11 cellular contexts compared by ENCODE assay signal in the genomic region with DNA sequence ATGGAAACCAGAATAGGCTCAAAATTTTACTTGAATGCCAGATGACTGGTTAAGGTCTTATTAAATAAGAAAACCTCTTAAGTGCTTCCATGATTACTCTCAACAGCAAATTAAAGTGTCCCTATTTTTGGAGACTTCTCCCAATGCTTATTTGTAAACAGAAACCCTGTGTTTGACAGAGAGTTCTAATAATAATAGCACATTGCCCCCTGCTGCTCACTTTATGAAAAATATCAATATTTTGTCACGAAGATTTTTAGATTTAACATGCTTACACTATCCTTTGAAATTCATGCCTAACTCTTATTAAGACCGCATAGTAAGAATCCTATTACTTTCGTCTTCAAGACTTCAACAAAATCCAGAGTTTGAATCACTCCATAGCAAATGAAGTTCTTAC.
A peak's percentile ranks its signal among the peaks of the same experiment; 100 is the strongest.
DNase-seq lines count a peak whose midpoint lies in the region; ATAC-seq, FAIRE-seq and TF ChIP-seq lines count a peak whose summit lies in the region.
"Had no signal": no experiment of that assay in that cellular context is flagged by ENCODE, and none has a peak within 500 bp of the region (broad histone marks: within the 10 kb centered on the region; RNA-seq: fewer than 3 reads in every experiment).

No MANE protein-coding gene starts in this region.

- DNase-seq in NCI-H510A treated with DMSO at 0.1 percent for 48 hours (lab: John Stamatoyannopoulos, UW), result peak; percentile 6
- no peak for DNase-seq in NCI-H510A (lab: John Stamatoyannopoulos, UW)
- DNase-seq in NCI-H446 treated with DMSO at 0.1 percent for 48 hours (lab: John Stamatoyannopoulos, UW), result peak; percentile 36
- no peak for DNase-seq in retinal pigment epithelial cell (ENCODE audit: low read depth)
- no peak for DNase-seq in left lobe of liver (ENCODE audit: low spot score)
- DNase-seq: NCI-H524 treated with DMSO at 0.1 percent for 48 hours had no signal

- TF ChIP-seq CTCF in retinal pigment epithelial cell (conservative IDR thresholded peaks at IDR 0.05; ENCODE audit: low read depth, low read length), result peak; percentile 27

- FAIRE-seq in endometrium (lab: Jason Lieb, UNC), result peak; percentile 82
- FAIRE-seq: H1, keratinocyte had no signal

- ATAC-seq in GM19023 (IDR thresholded peaks at IDR 0.05; ENCODE audit: unreplicated experiment) (no peak), GM18498 (IDR thresholded peaks at IDR 0.05; ENCODE audit: unreplicated experiment) (no peak), left lobe of liver (no peak)

- H3K4me3 ChIP-seq in retinal pigment epithelial cell (ENCODE audit: low read length), result no peak overlapping the region

Comparison
In these comparisons a context has a peak if more than half of its experiments do, and no peak if none do; other contexts are left out.
1. DNase-seq: peak in NCI-H510A treated with DMSO at 0.1 percent for 48 hours (single experiment) and NCI-H446 treated with DMSO at 0.1 percent for 48 hours (single experiment); none in NCI-H510A (single experiment), retinal pigment epithelial cell (single experiment) and left lobe of liver (single experiment).